Comparison of ENCODE assay signal across 13 cellular contexts in genomic region chr12:101795013-101795412, GRCh38. TPM values are rescaled to one million over a fixed set of nuclear protein-coding genes. Genes with fewer than 3 reads are reported as not detected.
"Had no signal": no experiment of that assay in that cellular context is flagged by ENCODE, and none has a peak within 500 bp of the region (broad histone marks: within the 10 kb centered on the region; RNA-seq: fewer than 3 reads in every experiment).

No MANE protein-coding gene starts in this region.

- ATAC-seq: activated CD4-positive, CD25-positive, alpha-beta regulatory T cell treated with anti-CD3 and anti-CD28 coated beads, Interleukin-2, amount 50 U/mL, for 24 hours; left colon had no signal

- H3K4me1 ChIP-seq: thyroid gland, uterus had no signal

- H3K27ac ChIP-seq: adrenal gland, ovary, thyroid gland, uterus had no signal

- H3K36me3 ChIP-seq: adrenal gland, ovary, thyroid gland, uterus had no signal

- H3K4me3 ChIP-seq: adrenal gland, lung, ovary, thyroid gland, uterus had no signal

- H3K9me3 ChIP-seq: adrenal gland, ovary, thyroid gland, uterus had no signal

- FAIRE-seq: endometrium, islet of Langerhans had no signal

- H3K27me3 ChIP-seq: adrenal gland, ovary, thyroid gland, uterus had no signal

- DNase-seq: activated CD4-positive, alpha-beta T cell treated with anti-CD3 and anti-CD28 coated beads, Interleukin-2, amount 50 U/mL, for 4 hours; activated CD8-positive, alpha-beta memory T cell treated with anti-CD3 and anti-CD28 coated beads, Interleukin-2, amount 50 U/mL, for 48 hours; adrenal gland; left colon; ovary; stimulated activated CD4-positive, alpha-beta T cell treated with anti-CD3 and anti-CD28 coated beads, Interleukin-1b, Interleukin-23, amount 100 ng/mL, for 48 hours; thyroid gland; uterus had no signal

RNA-seq across cellular contexts. Expression of gene SYCP3, which starts 55.8 kb away (rescaled TPM):
- total RNA-seq: cardiac septum, ovary had no signal
